Comparison of ENCODE assay signal across 9 cellular contexts in genomic region chr16:27199747-27200146, GRCh38. TPM values are rescaled to one million over a fixed set of nuclear protein-coding genes. Genes with fewer than 3 reads are reported as not detected.
DNase-seq lines count a peak whose midpoint lies in the region; ATAC-seq and TF ChIP-seq lines count a peak whose summit lies in the region.
"Had no signal": no experiment of that assay in that cellular context is flagged by ENCODE, and none has a peak within 500 bp of the region (broad histone marks: within the 10 kb centered on the region; RNA-seq: fewer than 3 reads in every experiment).

No MANE protein-coding gene starts in this region.

- POLR2A ChIA-PET in WTC11 (lab: Charles Lee), result interaction anchor here (0.9 kb wide), 1 partner anchor 118 kb away, joined by 3 read pairs; no protein-coding TSS in a partner anchor

- H3K4me3 Mint-ChIP-seq in naive B cell (peak overlapping the region; percentile 55 to 86 (median 79)), endodermal cell (no peak overlapping the region), WTC11 (no peak overlapping the region)

- peaks cover 12% of the 10 kb centered on the region for H3K4me1 ChIP-seq in endodermal cell (ENCODE audit: control insufficient read depth, insufficient read depth, low read length)

- no peaks in the 10 kb centered on the region for H3K27me3 ChIP-seq in endodermal cell (ENCODE audit: control insufficient read depth, insufficient read depth, low read length, poor library complexity, severe bottlenecking)

- H3K4me3 ChIP-seq in endodermal cell (ENCODE audit: low read length), result no peak overlapping the region
- H3K4me3 ChIP-seq: thoracic aorta had no signal

- CTCF ChIA-PET in WTC11 (lab: Charles Lee), result interaction anchor here (0.6 to 2.0 kb wide), 4 partner anchors 19 to 177 kb away, joined by 3 to 14 read pairs (median 4); no protein-coding TSS in a partner anchor

- no peak for TF ChIP-seq CTCF in endodermal cell (conservative IDR thresholded peaks at IDR 0.05)
- TF ChIP-seq CTCF in WTC11 (IDR thresholded peaks at IDR 0.05), result no peak

- peaks cover 2 to 13% (median 7%) of the 10 kb centered on the region in 7 donors for H3K9me3 Mint-ChIP-seq in naive B cell
- H3K9me3 Mint-ChIP-seq in endodermal cell, result peaks cover 29% of the 10 kb centered on the region
- peaks cover 17% of the 10 kb centered on the region for H3K9me3 Mint-ChIP-seq in WTC11

- H3K4me1 Mint-ChIP-seq in naive B cell, result peaks cover 33 to 62% (median 54%) of the 10 kb centered on the region in 3 donors
- peaks cover 43% of the 10 kb centered on the region for H3K4me1 Mint-ChIP-seq in endodermal cell
- H3K4me1 Mint-ChIP-seq in WTC11, result peaks cover 27% of the 10 kb centered on the region

- no peaks in the 10 kb centered on the region for H3K9me3 ChIP-seq in endodermal cell (ENCODE audit: control insufficient read depth, low read length)
- H3K9me3 ChIP-seq: thoracic aorta had no signal

- DNase-seq in SIG-M5 treated with dmso at 0.1 percent for 504 hours (lab: John Stamatoyannopoulos, UW; ENCODE audit: unreplicated experiment) (peak; percentile 84), naive B cell (peak; percentile 78), NCI-H82 (lab: John Stamatoyannopoulos, UW) (no peak), endodermal cell (no peak), NCI-H1092 (lab: John Stamatoyannopoulos, UW) (no peak), WTC11 (ENCODE audit: low spot score) (no peak)

- no peaks in the 10 kb centered on the region for H3K36me3 ChIP-seq in endodermal cell (ENCODE audit: control insufficient read depth, insufficient read depth, low read length)
- H3K36me3 ChIP-seq: thoracic aorta had no signal

- H3K27ac ChIP-seq in endodermal cell (ENCODE audit: low read depth, low read length), result no peak overlapping the region
- H3K27ac ChIP-seq: thoracic aorta had no signal

- H3K36me3 Mint-ChIP-seq in naive B cell (peaks cover 5 to 8% of the 10 kb centered on the region in 2 donors), endodermal cell (ENCODE audit: low read depth) (no peaks in the 10 kb centered on the region), WTC11 (no peaks in the 10 kb centered on the region)

- no peak overlapping the region for H3K9ac ChIP-seq in endodermal cell (ENCODE audit: extremely low read depth, low read length, poor library complexity, severe bottlenecking)

- H3K27me3 Mint-ChIP-seq in naive B cell (no peaks in the 10 kb centered on the region), endodermal cell (ENCODE audit: insufficient read depth) (peaks cover 7% of the 10 kb centered on the region), WTC11 (ENCODE audit: low read depth) (peaks cover 3% of the 10 kb centered on the region)

- ATAC-seq in GM18502 (IDR thresholded peaks at IDR 0.05; ENCODE audit: poor library complexity, unreplicated experiment) (peak; percentile 42), HG02870 (IDR thresholded peaks at IDR 0.05; ENCODE audit: unreplicated experiment) (peak; percentile 24), naive B cell (ENCODE audit: low read depth in 2 of 2) (peak; percentile 39 to 40), WTC11 (no peak)

- H3K27ac Mint-ChIP-seq in naive B cell (peak overlapping the region; percentile 85 to 95 (median 91)), endodermal cell (no peak overlapping the region), WTC11 (no peak overlapping the region)

- WGBS in endodermal cell (ENCODE audit: insufficient coverage in 1 of 2, insufficient read length in 1 of 2), 2 experiments, result 90 to 93% methylated on average over 2 of the region's 2 CpGs

TF ChIP-seq in WTC11, 78 proteins besides CTCF, POLR2A, EP300 and RAD21:
- no peak for TF ChIP-seq GRHL2 (CRISPR knock-in tag; IDR thresholded peaks at IDR 0.05; ENCODE audit: insufficient replicate concordance, severe bottlenecking)
- no peak for TF ChIP-seq ARID4B (CRISPR knock-in tag; IDR thresholded peaks at IDR 0.05; ENCODE audit: borderline replicate concordance)
- no peak for TF ChIP-seq ZNF219 (CRISPR knock-in tag; IDR thresholded peaks at IDR 0.05; ENCODE audit: borderline replicate concordance)
- TF ChIP-seq FOXP1 (CRISPR knock-in tag; IDR thresholded peaks at IDR 0.05; ENCODE audit: borderline replicate concordance), result no peak
- TF ChIP-seq TEAD4 (CRISPR knock-in tag; IDR thresholded peaks at IDR 0.05), result no peak
- TF ChIP-seq PRDM15 (CRISPR knock-in tag; IDR thresholded peaks at IDR 0.05), result no peak

RNA-seq across cellular contexts. Expression of gene KDM8, which starts 3.6 kb away (rescaled TPM):
- 1 to 10 TPM in 5 of 6 donors, not detected in 1; 2.9 to 8.2 (median 4.2) TPM for polyA plus RNA-seq in naive B cell (ENCODE audit: low read depth in 6 of 6)
- 10 to 100 TPM; 11.0 to 12.1 TPM for total RNA-seq in endodermal cell
- 9.1 TPM for polyA plus RNA-seq in endodermal cell (2013, experiment 1 of 2)
- 6.2 TPM for polyA plus RNA-seq in endodermal cell (2013, experiment 2 of 2)
- total RNA-seq in WTC11 (2021), result 10.9 to 16.5 TPM (median 11.7 TPM) in 3 replicates

Comparison
In these comparisons a context has a peak if more than half of its experiments do, and no peak if none do; other contexts are left out.
1. DNase-seq: peak in SIG-M5 treated with dmso at 0.1 percent for 504 hours (single experiment) and naive B cell (single experiment); none in NCI-H82 (single experiment), endodermal cell (single experiment), NCI-H1092 (single experiment) and WTC11 (single experiment).
2. H3K27ac Mint-ChIP-seq: peak in naive B cell (6 of 6); none in endodermal cell (single experiment) and WTC11 (single experiment).
3. H3K4me3 Mint-ChIP-seq: peak in naive B cell (8 of 8); none in endodermal cell (single experiment) and WTC11 (single experiment).